Comparison of ENCODE assay signal across 8 cellular contexts in the genomic region with DNA sequence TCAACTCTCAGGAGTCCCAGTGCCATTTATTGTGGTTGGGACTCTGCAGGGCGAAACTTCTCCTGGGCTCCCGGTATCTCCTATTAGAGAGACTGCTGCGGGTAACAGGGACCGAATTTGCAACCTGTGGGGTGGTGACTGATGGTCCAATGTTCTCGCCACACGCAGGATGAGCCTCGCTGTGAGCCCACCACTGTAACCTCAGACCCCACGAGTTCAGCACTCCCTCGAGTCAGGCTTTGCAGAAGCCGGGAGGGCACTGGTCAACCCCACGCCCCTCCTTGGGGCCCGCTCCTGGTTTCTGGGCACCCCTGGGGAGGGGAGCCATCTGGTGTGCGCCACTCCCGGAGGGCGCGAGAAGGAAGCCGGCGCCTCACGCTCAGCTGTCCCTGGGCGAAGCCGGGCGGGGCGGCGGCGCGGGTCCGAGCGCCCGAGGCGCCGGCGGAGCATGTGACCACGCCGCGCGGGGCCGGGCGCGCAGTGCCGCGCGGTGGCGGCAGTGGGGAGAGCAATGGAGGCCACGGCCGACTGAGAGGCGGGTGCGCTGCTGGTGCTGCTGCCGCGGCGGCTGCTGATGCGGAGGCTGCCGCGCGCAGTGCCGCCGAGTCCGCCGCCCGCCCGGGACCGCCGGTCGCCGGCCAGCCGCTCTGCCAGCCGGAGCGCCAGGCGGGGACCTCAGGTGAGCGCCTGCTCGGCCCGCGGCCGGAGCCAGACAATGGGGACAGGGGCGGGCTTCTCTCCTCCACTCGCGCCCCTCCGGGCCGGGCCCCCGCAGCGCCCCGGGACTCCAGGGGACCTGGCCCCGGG.
A peak's percentile ranks its signal among the peaks of the same experiment; 100 is the strongest.
DNase-seq lines count a peak whose midpoint lies in the region; ATAC-seq and TF ChIP-seq lines count a peak whose summit lies in the region.

No MANE protein-coding gene starts in this region.

- intact Hi-C loops in upper lobe of right lung (cut with DNase I), result no loop called here

- H3K27me3 ChIP-seq in neural cell (ENCODE audit: insufficient read depth, low read depth, low read length) (no peaks in the 10 kb centered on the region), upper lobe of right lung (peaks cover 40% of the 10 kb centered on the region)

- H3K4me3 ChIP-seq in foreskin fibroblast (ENCODE audit: low read depth in 1 of 2, low read length in 2 of 2) (peak overlapping the region; percentile 54 to 62), neural cell (ENCODE audit: low read length) (peak overlapping the region; percentile 92), upper lobe of right lung (peak overlapping the region; percentile 53)

- no peaks in the 10 kb centered on the region for H3K36me3 Mint-ChIP-seq in activated T-cell treated with anti-CD3 and anti-CD28 coated beads, Interleukin-2, amount 50 U/mL, for 24 hours (ENCODE audit: low read depth)

- peak; percentile 59 for TF ChIP-seq RAD21 in neural cell (conservative IDR thresholded peaks at IDR 0.05)

- no peaks in the 10 kb centered on the region for H4K20me1 ChIP-seq in neural cell (ENCODE audit: insufficient read depth)

- H3K27me3 Mint-ChIP-seq in activated T-cell treated with anti-CD3 and anti-CD28 coated beads, Interleukin-2, amount 50 U/mL, for 24 hours, result peaks cover 64% of the 10 kb centered on the region

- H3K9me3 ChIP-seq in neural cell (ENCODE audit: low read length), result no peaks in the 10 kb centered on the region
- H3K9me3 ChIP-seq in upper lobe of right lung, result no peaks in the 10 kb centered on the region

- TF ChIP-seq EP300 in neural cell (conservative IDR thresholded peaks at IDR 0.05; ENCODE audit: poor library complexity, severe bottlenecking), result no peak

- no peaks in the 10 kb centered on the region for H3K9me2 ChIP-seq in neural cell (ENCODE audit: insufficient read depth, low read length)

- peaks cover 11% of the 10 kb centered on the region for H3K4me1 ChIP-seq in upper lobe of right lung

- H3K27ac ChIP-seq in neural cell (ENCODE audit: low read length) (peak overlapping the region; percentile 86), upper lobe of right lung (no peak overlapping the region)

- peak overlapping the region; percentile 61 for H3K4me2 ChIP-seq in neural cell (ENCODE audit: low read length)

- H3K9ac ChIP-seq in neural cell (ENCODE audit: low read length), result peak overlapping the region; percentile 89

- DNase-seq in DMS 273 (lab: John Stamatoyannopoulos, UW; ENCODE audit: unreplicated experiment), result peak; percentile 87
- peak; percentile 79 for DNase-seq in NCI-H82 (lab: John Stamatoyannopoulos, UW)
- DNase-seq in activated T-cell treated with anti-CD3 and anti-CD28 coated beads, Interleukin-2, amount 50 U/mL, for 24 hours, result peak; percentile 68
- DNase-seq in foreskin fibroblast, result peak; percentile 41 to 83
- DNase-seq in upper lobe of right lung, result peak; percentile 71

- H3K36me3 ChIP-seq in neural cell (ENCODE audit: insufficient read depth, low read length), result no peaks in the 10 kb centered on the region
- H3K36me3 ChIP-seq in upper lobe of right lung, result no peaks in the 10 kb centered on the region

- no peaks in the 10 kb centered on the region for H3F3A ChIP-seq in neural cell (ENCODE audit: insufficient read depth, low read length, poor library complexity, severe bottlenecking)

- H3K4me1 Mint-ChIP-seq in activated T-cell treated with anti-CD3 and anti-CD28 coated beads, Interleukin-2, amount 50 U/mL, for 24 hours (ENCODE audit: low read depth), result peaks cover 17% of the 10 kb centered on the region

- H3K9me3 Mint-ChIP-seq in activated T-cell treated with anti-CD3 and anti-CD28 coated beads, Interleukin-2, amount 50 U/mL, for 24 hours, result no peaks in the 10 kb centered on the region

- H2AFZ ChIP-seq in neural cell (ENCODE audit: low read depth, low read length), result peak overlapping the region; percentile 79

- ATAC-seq in GM19463 (IDR thresholded peaks at IDR 0.05; ENCODE audit: unreplicated experiment), result peak; percentile 95
- peak; percentile 95 for ATAC-seq in HG03520 (IDR thresholded peaks at IDR 0.05; ENCODE audit: unreplicated experiment)
- ATAC-seq in upper lobe of right lung, result peak; percentile 90

- no peak overlapping the region for H3K27ac Mint-ChIP-seq in activated T-cell treated with anti-CD3 and anti-CD28 coated beads, Interleukin-2, amount 50 U/mL, for 24 hours

- peak; percentile 5 for TF ChIP-seq CTCF in foreskin fibroblast (IDR thresholded peaks at IDR 0.05; ENCODE audit: low read depth, low read length)
- peak; percentile 77 for TF ChIP-seq CTCF in neural cell (IDR thresholded peaks at IDR 0.05; ENCODE audit: poor library complexity, severe bottlenecking)
- TF ChIP-seq CTCF in upper lobe of right lung (IDR thresholded peaks at IDR 0.05), result no peak

- H3K79me2 ChIP-seq in neural cell (replicated peaks; ENCODE audit: insufficient read depth, low read length), result peaks cover 42% of the 10 kb centered on the region

- peak overlapping the region; percentile 73 for H3K4me3 Mint-ChIP-seq in activated T-cell treated with anti-CD3 and anti-CD28 coated beads, Interleukin-2, amount 50 U/mL, for 24 hours

TF ChIP-seq in neural cell, 6 proteins besides CTCF, POLR2A, EP300 and RAD21:
- peak; percentile 27 for TF ChIP-seq TAF1 (IDR thresholded peaks at IDR 0.05; ENCODE audit: low read depth)
- TF ChIP-seq, protein P1, sequence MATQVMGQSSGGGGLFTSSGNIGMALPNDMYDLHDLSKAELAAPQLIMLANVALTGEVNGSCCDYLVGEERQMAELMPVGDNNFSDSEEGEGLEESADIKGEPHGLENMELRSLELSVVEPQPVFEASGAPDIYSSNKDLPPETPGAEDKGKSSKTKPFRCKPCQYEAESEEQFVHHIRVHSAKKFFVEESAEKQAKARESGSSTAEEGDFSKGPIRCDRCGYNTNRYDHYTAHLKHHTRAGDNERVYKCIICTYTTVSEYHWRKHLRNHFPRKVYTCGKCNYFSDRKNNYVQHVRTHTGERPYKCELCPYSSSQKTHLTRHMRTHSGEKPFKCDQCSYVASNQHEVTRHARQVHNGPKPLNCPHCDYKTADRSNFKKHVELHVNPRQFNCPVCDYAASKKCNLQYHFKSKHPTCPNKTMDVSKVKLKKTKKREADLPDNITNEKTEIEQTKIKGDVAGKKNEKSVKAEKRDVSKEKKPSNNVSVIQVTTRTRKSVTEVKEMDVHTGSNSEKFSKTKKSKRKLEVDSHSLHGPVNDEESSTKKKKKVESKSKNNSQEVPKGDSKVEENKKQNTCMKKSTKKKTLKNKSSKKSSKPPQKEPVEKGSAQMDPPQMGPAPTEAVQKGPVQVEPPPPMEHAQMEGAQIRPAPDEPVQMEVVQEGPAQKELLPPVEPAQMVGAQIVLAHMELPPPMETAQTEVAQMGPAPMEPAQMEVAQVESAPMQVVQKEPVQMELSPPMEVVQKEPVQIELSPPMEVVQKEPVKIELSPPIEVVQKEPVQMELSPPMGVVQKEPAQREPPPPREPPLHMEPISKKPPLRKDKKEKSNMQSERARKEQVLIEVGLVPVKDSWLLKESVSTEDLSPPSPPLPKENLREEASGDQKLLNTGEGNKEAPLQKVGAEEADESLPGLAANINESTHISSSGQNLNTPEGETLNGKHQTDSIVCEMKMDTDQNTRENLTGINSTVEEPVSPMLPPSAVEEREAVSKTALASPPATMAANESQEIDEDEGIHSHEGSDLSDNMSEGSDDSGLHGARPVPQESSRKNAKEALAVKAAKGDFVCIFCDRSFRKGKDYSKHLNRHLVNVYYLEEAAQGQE (IDR thresholded peaks at IDR 0.05; ENCODE audit: borderline replicate concordance), result no peak
- TF ChIP-seq POLR2AphosphoS5 (IDR thresholded peaks at IDR 0.05), result peak; percentile 84
- peak; percentile 79 for TF ChIP-seq MXI1 (conservative IDR thresholded peaks at IDR 0.05; ENCODE audit: poor library complexity, severe bottlenecking)
- TF ChIP-seq SMC3 (conservative IDR thresholded peaks at IDR 0.05; ENCODE audit: poor library complexity), result peak; percentile 75
- TF ChIP-seq EZH2 (IDR thresholded peaks at IDR 0.05; ENCODE audit: borderline replicate concordance, insufficient read depth, low read length, poor library complexity, severe bottlenecking), result no peak
